Comparison of ENCODE assay signal across 8 cellular contexts in the genomic region with DNA sequence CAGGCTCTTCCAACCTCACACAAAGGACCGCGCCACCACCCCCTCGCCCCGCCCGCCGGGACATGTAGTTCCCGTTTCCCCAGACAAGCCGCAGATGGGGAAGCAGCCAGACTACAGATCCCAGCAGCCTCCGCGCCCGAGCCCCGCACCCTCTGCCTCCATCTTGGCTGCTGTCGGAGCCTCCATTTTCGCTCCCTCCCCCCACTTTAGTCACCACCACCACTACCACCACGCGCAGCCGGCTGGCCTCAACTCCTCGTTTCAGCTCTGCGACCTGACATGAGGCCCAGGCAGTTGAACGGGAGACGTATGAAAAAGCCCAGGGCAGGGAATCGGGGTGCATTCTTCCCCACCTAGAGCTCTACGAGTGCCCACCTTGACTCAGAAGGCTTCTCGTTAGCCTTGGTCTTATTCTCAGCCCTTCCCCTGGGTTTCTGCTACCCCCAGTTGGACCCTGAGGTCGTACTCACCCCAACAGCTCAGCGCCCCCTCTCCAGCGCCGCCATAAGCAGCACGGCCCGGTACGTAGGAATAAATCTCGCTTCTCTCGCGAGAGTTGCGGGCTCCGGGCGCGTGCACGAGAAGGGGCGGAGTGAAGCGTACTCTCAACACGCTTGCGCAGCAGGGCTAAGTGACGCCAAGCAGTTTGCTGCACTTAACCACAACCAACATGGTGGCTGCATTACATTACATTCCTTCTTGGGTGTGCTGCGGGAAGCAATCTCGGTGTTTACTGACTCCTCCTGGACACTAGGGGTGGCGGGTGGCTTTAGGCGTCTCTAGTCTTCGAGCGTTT. TPM values are rescaled to one million over a fixed set of nuclear protein-coding genes. Genes with fewer than 3 reads are reported as not detected.
A peak's percentile ranks its signal among the peaks of the same experiment; 100 is the strongest.
DNase-seq lines count a peak whose midpoint lies in the region; FAIRE-seq and TF ChIP-seq lines count a peak whose summit lies in the region.

A gene (minus strand): TSS at position 530 of the 796 bp plus-strand sequence. CDS start 18,094 bp downstream, outside the sequence.

- peak; percentile 97 for DNase-seq in HAP-1 (ENCODE audit: low spot score in 2 of 2)
- DNase-seq in MG63, result peak; percentile 96
- peak; percentile 95 for DNase-seq in SHP77 treated with DMSO at 0.1 percent for 48 hours (lab: John Stamatoyannopoulos, UW)
- DNase-seq in activated effector memory CD4-positive, alpha-beta T cell treated with anti-CD3 and anti-CD28 coated beads, Interleukin-2, amount 50 U/mL, for 16 hours, result peak; percentile 99
- DNase-seq in fibroblast of pulmonary artery (ENCODE audit: low read depth), result peak; percentile 99

- TF ChIP-seq CTCF in fibroblast of pulmonary artery (IDR thresholded peaks at IDR 0.05; ENCODE audit: low read length, missing control alignments) (peak; percentile 47), nephron (IDR thresholded peaks at IDR 0.05; ENCODE audit: unreplicated experiment in 3 of 3) (peak; percentile 39 to 55 (median 49))

- H3K4me3 ChIP-seq in HAP-1 (peak within 1 kb of the TSS; percentile 100), MG63 (peak within 1 kb of the TSS; percentile 99), fibroblast of pulmonary artery (replicated peaks; ENCODE audit: low read depth, low read length) (peak within 1 kb of the TSS; percentile 99)

- H3K9me3 Mint-ChIP-seq in nephron, result no peaks in the 10 kb centered on the region
- peaks cover 5% of the 10 kb centered on the region for H3K9me3 Mint-ChIP-seq in stimulated activated naive CD8-positive, alpha-beta T cell treated with anti-CD3 and anti-CD28 coated beads, Interleukin-15, Interleukin-2, amounts not matched to agents 100 ng/mL and 50 ng/mL, for 24 hours

- H3K4me3 Mint-ChIP-seq in nephron, result peak within 1 kb of the TSS; percentile 98 to 100 (median 99)
- peak within 1 kb of the TSS; percentile 89 for H3K4me3 Mint-ChIP-seq in stimulated activated naive CD8-positive, alpha-beta T cell treated with anti-CD3 and anti-CD28 coated beads, Interleukin-15, Interleukin-2, amounts not matched to agents 100 ng/mL and 50 ng/mL, for 24 hours

- peak; percentile 96 for FAIRE-seq in G401.6 (lab: Jason Lieb, UNC)

- in situ Hi-C loops in HAP-1 (cut with MboI; ENCODE audit: low sequenced_read_pairs), result no loop called here

- peaks cover 43% of the 10 kb centered on the region for H3K4me1 Mint-ChIP-seq in nephron
- H3K4me1 Mint-ChIP-seq in stimulated activated naive CD8-positive, alpha-beta T cell treated with anti-CD3 and anti-CD28 coated beads, Interleukin-15, Interleukin-2, amounts not matched to agents 100 ng/mL and 50 ng/mL, for 24 hours (ENCODE audit: low read depth), result peaks cover 54% of the 10 kb centered on the region

- H3K9me3 ChIP-seq in HAP-1 (no peaks in the 10 kb centered on the region), MG63 (no peaks in the 10 kb centered on the region)

- no peaks in the 10 kb centered on the region for H3K27me3 Mint-ChIP-seq in nephron (ENCODE audit: low read depth)
- no peaks in the 10 kb centered on the region for H3K27me3 Mint-ChIP-seq in stimulated activated naive CD8-positive, alpha-beta T cell treated with anti-CD3 and anti-CD28 coated beads, Interleukin-15, Interleukin-2, amounts not matched to agents 100 ng/mL and 50 ng/mL, for 24 hours

- H3K4me1 ChIP-seq in HAP-1, result peaks cover 28% of the 10 kb centered on the region

- H3K36me3 ChIP-seq in HAP-1 (replicated peaks), result peaks cover 9% of the 10 kb centered on the region
- peaks cover 43% of the 10 kb centered on the region for H3K36me3 ChIP-seq in MG63

- peak within 1 kb of the TSS; percentile 99 to 100 (median 100) for H3K27ac Mint-ChIP-seq in nephron
- H3K27ac Mint-ChIP-seq in stimulated activated naive CD8-positive, alpha-beta T cell treated with anti-CD3 and anti-CD28 coated beads, Interleukin-15, Interleukin-2, amounts not matched to agents 100 ng/mL and 50 ng/mL, for 24 hours, result peak within 1 kb of the TSS; percentile 99

- H3K36me3 Mint-ChIP-seq in nephron (ENCODE audit: low read depth), result peaks cover 4% of the 10 kb centered on the region
- peaks cover 35% of the 10 kb centered on the region for H3K36me3 Mint-ChIP-seq in stimulated activated naive CD8-positive, alpha-beta T cell treated with anti-CD3 and anti-CD28 coated beads, Interleukin-15, Interleukin-2, amounts not matched to agents 100 ng/mL and 50 ng/mL, for 24 hours (ENCODE audit: low read depth)

- H3K27me3 ChIP-seq in HAP-1 (ENCODE audit: low read depth), result no peaks in the 10 kb centered on the region
- H3K27me3 ChIP-seq in MG63, result no peaks in the 10 kb centered on the region

RNA-seq across cellular contexts. Expression of the gene that starts here (rescaled TPM):
- 267 and 273 TPM in 2 replicates for total RNA-seq in MG63 (2014; rRNA removed; shearing (Covaris generic); ENCODE audit: low replicate concordance)

Comparison
In these comparisons a context has a peak if more than half of its experiments do, and no peak if none do; other contexts are left out.
1. Peak in every context shown above with its lines: DNase-seq and H3K4me3 ChIP-seq.